ENCODE assay signal across 12 cellular contexts in genomic region chr3:39096775-39097174, GRCh38. TPM values are rescaled to one million over a fixed set of nuclear protein-coding genes. Genes with fewer than 3 reads are reported as not detected.
DNase-seq lines count a peak whose midpoint lies in the region; ATAC-seq and TF ChIP-seq lines count a peak whose summit lies in the region.
"Had no signal": no experiment of that assay in that cellular context is flagged by ENCODE, and none has a peak within 500 bp of the region (broad histone marks: within the 10 kb centered on the region; RNA-seq: fewer than 3 reads in every experiment).

No MANE protein-coding gene starts in this region.

- TF ChIP-seq CTCF in RWPE1 (conservative IDR thresholded peaks at IDR 0.05; ENCODE audit: low read depth) (no peak), fibroblast of the aortic adventitia (IDR thresholded peaks at IDR 0.05; ENCODE audit: insufficient read depth, low read length) (no peak)
- TF ChIP-seq CTCF in activated CD8-positive, alpha-beta T cell treated with anti-CD3 and anti-CD28 coated beads for 36 hours (IDR thresholded peaks at IDR 0.05): no peak

- H3K4me3 Mint-ChIP-seq in activated CD8-positive, alpha-beta T cell treated with anti-CD3 and anti-CD28 coated beads for 36 hours: no peak overlapping the region
- H3K4me3 Mint-ChIP-seq: activated CD4-positive, alpha-beta memory T cell treated with anti-CD3 and anti-CD28 coated beads for 36 hours had no signal

- H3K4me1 Mint-ChIP-seq in activated CD8-positive, alpha-beta T cell treated with anti-CD3 and anti-CD28 coated beads for 36 hours (ENCODE audit: low read depth): no peaks in the 10 kb centered on the region

- no peak overlapping the region for H3K27ac Mint-ChIP-seq in activated CD8-positive, alpha-beta T cell treated with anti-CD3 and anti-CD28 coated beads for 36 hours

- CTCF ChIA-PET in RWPE1 (lab: Yijun Ruan, JAX): no interaction called here
- CTCF ChIA-PET in activated CD8-positive, alpha-beta T cell treated with anti-CD3 and anti-CD28 coated beads for 36 hours (lab: Charles Lee): interaction anchor here (1.1 to 1.6 kb wide), 2 partner anchors 10 to 192 kb away, joined by 3 to 5 read pairs; no protein-coding TSS in a partner anchor

- H3K27me3 Mint-ChIP-seq in activated CD8-positive, alpha-beta T cell treated with anti-CD3 and anti-CD28 coated beads for 36 hours: no peaks in the 10 kb centered on the region
- H3K27me3 Mint-ChIP-seq: activated CD4-positive, alpha-beta memory T cell treated with anti-CD3 and anti-CD28 coated beads for 36 hours had no signal

- ATAC-seq in activated CD8-positive, alpha-beta T cell treated with anti-CD3 and anti-CD28 coated beads for 36 hours: no peak
- ATAC-seq in GM21529 (IDR thresholded peaks at IDR 0.05; ENCODE audit: unreplicated experiment): no peak
- ATAC-seq in GM21528 (IDR thresholded peaks at IDR 0.05; ENCODE audit: low FRiP score, unreplicated experiment): no peak

- POLR2A ChIA-PET in RWPE1 (lab: Yijun Ruan, JAX; ENCODE audit: low non-redundant PET): no interaction called here
- POLR2A ChIA-PET in activated CD8-positive, alpha-beta T cell treated with anti-CD3 and anti-CD28 coated beads for 36 hours (lab: Charles Lee): interaction anchor here (0.6 kb wide), 1 partner anchor 20 kb away, joined by 3 read pairs; no protein-coding TSS in a partner anchor

- H3K4me3 ChIP-seq in fibroblast of the aortic adventitia (ENCODE audit: low read depth, low read length): no peak overlapping the region
- H3K4me3 ChIP-seq: adrenal gland; BLaER1 treated with 17β-estradiol and CSF1 and Interleukin-3, amounts not matched to agents 10 nM and 100 nM had no signal

- DNase-seq in Ammon's horn (ENCODE audit: low spot score) (peak; percentile 80), RWPE1 (ENCODE audit: low spot score) (no peak), fibroblast of the aortic adventitia (ENCODE audit: low read depth) (peak; percentile 4), mucosa of gallbladder (ENCODE audit: low spot score) (peak; percentile 25), HCEC 1CT (no peak)
- DNase-seq in activated CD8-positive, alpha-beta T cell treated with anti-CD3 and anti-CD28 coated beads for 36 hours: no peak
- DNase-seq: activated CD4-positive, alpha-beta memory T cell treated with anti-CD3 and anti-CD28 coated beads for 36 hours; NCI-H345 had no signal

- no peaks in the 10 kb centered on the region for H3K9me3 Mint-ChIP-seq in activated CD8-positive, alpha-beta T cell treated with anti-CD3 and anti-CD28 coated beads for 36 hours
- H3K9me3 Mint-ChIP-seq: activated CD4-positive, alpha-beta memory T cell treated with anti-CD3 and anti-CD28 coated beads for 36 hours had no signal

- H3K36me3 Mint-ChIP-seq in activated CD8-positive, alpha-beta T cell treated with anti-CD3 and anti-CD28 coated beads for 36 hours (ENCODE audit: low read depth): peaks cover 12% of the 10 kb centered on the region

- 0 out of 2 replicates have a peak overlapping the region, but pooled peaks have one; percentile 8 for H3K27ac ChIP-seq in RWPE1
- H3K27ac ChIP-seq: BLaER1 treated with 17β-estradiol and CSF1 and Interleukin-3, amounts not matched to agents 10 nM and 100 nM had no signal

- intact Hi-C loops in activated CD8-positive, alpha-beta T cell treated with anti-CD3 and anti-CD28 coated beads for 36 hours (cut with micrococcal nuclease): no loop called here

RNA-seq across cellular contexts. Expression of gene GORASP1, which starts 10.7 kb away (rescaled TPM):
- total RNA-seq in fibroblast of the aortic adventitia (ENCODE audit: low replicate concordance) (24.0 and 29.7 TPM in 2 replicates), mucosa of gallbladder (84.3 TPM)
- 10 to 100 TPM; 16.2 to 18.3 TPM for total RNA-seq in activated CD8-positive, alpha-beta T cell treated with anti-CD3 and anti-CD28 coated beads for 36 hours

RNA-seq across cellular contexts. Expression of gene TTC21A, which starts 10.7 kb away (rescaled TPM):
- total RNA-seq in fibroblast of the aortic adventitia (ENCODE audit: low replicate concordance) (2.4 and 3.8 TPM in 2 replicates), mucosa of gallbladder (13.4 TPM)
- under 1 TPM; 0.69 to 0.79 TPM for total RNA-seq in activated CD8-positive, alpha-beta T cell treated with anti-CD3 and anti-CD28 coated beads for 36 hours

RNA-seq across cellular contexts. Expression of gene WDR48, which starts 45.0 kb away (rescaled TPM):
- total RNA-seq in fibroblast of the aortic adventitia (ENCODE audit: low replicate concordance) (30.1 and 41.3 TPM in 2 replicates), mucosa of gallbladder (45.6 TPM)
- 10 to 100 TPM; 33.2 to 34.7 TPM for total RNA-seq in activated CD8-positive, alpha-beta T cell treated with anti-CD3 and anti-CD28 coated beads for 36 hours

RNA-seq across cellular contexts. Expression of gene SCN11A, which starts 45.0 kb away (rescaled TPM):
- total RNA-seq in fibroblast of the aortic adventitia (ENCODE audit: low replicate concordance) (under 0.01 and 0.25 TPM in 2 replicates), mucosa of gallbladder (0.09 TPM)
- total RNA-seq in activated CD8-positive, alpha-beta T cell treated with anti-CD3 and anti-CD28 coated beads for 36 hours: not detected

RNA-seq across cellular contexts. Expression of gene CSRNP1, which starts 56.6 kb away (rescaled TPM):
- 1.9 and 6.4 TPM in 2 replicates for total RNA-seq in fibroblast of the aortic adventitia (ENCODE audit: low replicate concordance)
- 21.7 TPM for total RNA-seq in mucosa of gallbladder
- 10 to 100 TPM; 88.0 to 88.3 TPM for total RNA-seq in activated CD8-positive, alpha-beta T cell treated with anti-CD3 and anti-CD28 coated beads for 36 hours

Comparison
In these comparisons a context has a peak if more than half of its experiments do, and no peak if none do; other contexts are left out.
1. DNase-seq: peak in Ammon's horn (single experiment), fibroblast of the aortic adventitia (single experiment) and mucosa of gallbladder (single experiment); none in RWPE1 (single experiment), activated CD8-positive, alpha-beta T cell treated with anti-CD3 and anti-CD28 coated beads for 36 hours (single experiment) and HCEC 1CT (single experiment).